8 cellular contexts compared by ENCODE assay signal in genomic region chr1:39098569-39099250, GRCh38.
DNase-seq lines count a peak whose midpoint lies in the region; ATAC-seq, FAIRE-seq and TF ChIP-seq lines count a peak whose summit lies in the region.

No MANE protein-coding gene starts in this region.

- peak; percentile 83 for FAIRE-seq in keratinocyte (lab: Jason Lieb, UNC)

- no peaks in the 10 kb centered on the region for H4K20me1 ChIP-seq in keratinocyte (ENCODE audit: control insufficient read depth, extremely low read depth, insufficient read depth, low read length)

- H3K4me3 ChIP-seq in cardiac fibroblast (replicated peaks in 1 of 2; ENCODE audit: low read depth in 2 of 2, low read length in 2 of 2) = no peak overlapping the region
- no peak overlapping the region for H3K4me3 ChIP-seq in keratinocyte (ENCODE audit: control insufficient read depth in 2 of 3, extremely low read depth in 1 of 3, insufficient read depth in 2 of 3, low read depth in 1 of 3, low read length in 3 of 3)

- peak; percentile 75 for TF ChIP-seq CTCF in AG09319 (IDR thresholded peaks at IDR 0.05; ENCODE audit: low read depth, low read length)
- peak; percentile 42; the same call in 1 of the 2 replicates for TF ChIP-seq CTCF in WTC11 (IDR thresholded peaks at IDR 0.05)
- peak; percentile 83 for TF ChIP-seq CTCF in cardiac fibroblast (IDR thresholded peaks at IDR 0.05; ENCODE audit: low read depth, low read length)
- TF ChIP-seq CTCF in keratinocyte (optimal IDR thresholded peaks at IDR 0.05 in 1 of 3, IDR thresholded peaks at IDR 0.05 in 1 of 3, conservative IDR thresholded peaks at IDR 0.05 in 1 of 3; ENCODE audit: extremely low read depth in 1 of 3, insufficient read depth in 2 of 3, low read length in 3 of 3) = peak; percentile 77 to 89 (median 84)

- H3K9me1 ChIP-seq in keratinocyte (ENCODE audit: control insufficient read depth, extremely low read depth, insufficient read depth, low read length) = no peaks in the 10 kb centered on the region

- H3K36me3 Mint-ChIP-seq in WTC11 = no peaks in the 10 kb centered on the region

- no peaks in the 10 kb centered on the region for H3K9me3 Mint-ChIP-seq in WTC11

- peak overlapping the region; percentile 24 for H3K9ac ChIP-seq in keratinocyte (ENCODE audit: control insufficient read depth, extremely low read depth, insufficient read depth, low read length)

- H3K4me1 ChIP-seq in keratinocyte (ENCODE audit: control insufficient read depth, extremely low read depth, insufficient read depth, low read length) = peaks cover 18% of the 10 kb centered on the region

- no peaks in the 10 kb centered on the region for H3K27me3 Mint-ChIP-seq in WTC11 (ENCODE audit: low read depth)

- peaks cover 21% of the 10 kb centered on the region for H3K4me1 Mint-ChIP-seq in WTC11

- CTCF ChIA-PET in WTC11 (lab: Charles Lee) = interaction anchor here (0.6 to 3.7 kb wide), 75 partner anchors 9 to 508 kb away, joined by 3 to 131 read pairs (median 4); partner anchors contain the start of genes BMP8A, MACF1 and RRAGC

- ATAC-seq in WTC11 (peak; percentile 85), HG03108 (IDR thresholded peaks at IDR 0.05; ENCODE audit: unreplicated experiment) (no peak)

- no peak overlapping the region for H3K27ac ChIP-seq in keratinocyte (ENCODE audit: control insufficient read depth, insufficient read depth, low read length)

- no peaks in the 10 kb centered on the region for H3K79me2 ChIP-seq in keratinocyte (ENCODE audit: control insufficient read depth, insufficient read depth, low read length)

- H2AFZ ChIP-seq in keratinocyte (ENCODE audit: control insufficient read depth, low read length) = no peak overlapping the region

- peak; percentile 82 for DNase-seq in AG09319 (ENCODE audit: extremely low read depth, low read depth)
- peak; percentile 48 for DNase-seq in GOT3 (lab: John Stamatoyannopoulos, UW)
- peak; percentile 93 for DNase-seq in NCI-H2227 treated with DMSO at 0.1 percent for 48 hours (lab: John Stamatoyannopoulos, UW)
- peak; percentile 76 for DNase-seq in WTC11 (ENCODE audit: low spot score)
- DNase-seq in cardiac fibroblast (ENCODE audit: low read depth in 2 of 2) = peak; percentile 95 to 96
- DNase-seq in keratinocyte (ENCODE audit: low read depth, low spot score) = peak; percentile 82
- peak; percentile 37 to 56 for DNase-seq in stimulated activated CD4-positive, alpha-beta T cell treated with anti-CD3 and anti-CD28 coated beads, Interleukin-1b, Interleukin-23, amount 100 ng/mL, for 4 hours (ENCODE audit: low read depth in 2 of 2)

- POLR2A ChIA-PET in WTC11 (lab: Charles Lee) = interaction anchor here (1.0 kb wide), 1 partner anchor 34 kb away, joined by 3 read pairs; no protein-coding TSS in a partner anchor

- H3K4me3 Mint-ChIP-seq in WTC11 = no peak overlapping the region

- H3K36me3 ChIP-seq in keratinocyte (ENCODE audit: control insufficient read depth in 2 of 2, extremely low read depth in 1 of 2, insufficient read depth in 2 of 2, low read length in 2 of 2) = no peaks in the 10 kb centered on the region

- dilution Hi-C loops in keratinocyte (cut with MboI; ENCODE audit: extremely low pct_ligation_motif_present, low sequenced_read_pairs) = no loop called here

- no peaks in the 10 kb centered on the region for H3K27me3 ChIP-seq in keratinocyte (ENCODE audit: control insufficient read depth, extremely low read depth, insufficient read depth, low read length)

- H3K4me2 ChIP-seq in keratinocyte (ENCODE audit: control insufficient read depth, extremely low read depth, insufficient read depth, low read depth, low read length) = no peak overlapping the region

- H3K9me3 ChIP-seq in keratinocyte (ENCODE audit: control insufficient read depth, low read depth, low read length) = no peaks in the 10 kb centered on the region

- peak overlapping the region; percentile 83; the same call in 1 of the 2 replicates for H3K27ac Mint-ChIP-seq in WTC11

TF ChIP-seq in WTC11, 78 proteins besides CTCF, POLR2A, EP300 and RAD21:
- TF ChIP-seq ZNF423 (CRISPR knock-in tag; IDR thresholded peaks at IDR 0.05) = peak; percentile 61; the same call in 1 of the 2 replicates
- TF ChIP-seq TP53 (CRISPR knock-in tag; IDR thresholded peaks at IDR 0.05) = no peak
- no peak for TF ChIP-seq GTF2I (CRISPR knock-in tag; conservative IDR thresholded peaks at IDR 0.05)
- TF ChIP-seq PRDM15 (CRISPR knock-in tag; IDR thresholded peaks at IDR 0.05) = no peak
- 0 out of 2 replicates have a peak, but pooled peaks have one; percentile 22 for TF ChIP-seq CREM (CRISPR knock-in tag; IDR thresholded peaks at IDR 0.05)
